ENCODE assay signal across 16 cellular contexts in the genomic region with DNA sequence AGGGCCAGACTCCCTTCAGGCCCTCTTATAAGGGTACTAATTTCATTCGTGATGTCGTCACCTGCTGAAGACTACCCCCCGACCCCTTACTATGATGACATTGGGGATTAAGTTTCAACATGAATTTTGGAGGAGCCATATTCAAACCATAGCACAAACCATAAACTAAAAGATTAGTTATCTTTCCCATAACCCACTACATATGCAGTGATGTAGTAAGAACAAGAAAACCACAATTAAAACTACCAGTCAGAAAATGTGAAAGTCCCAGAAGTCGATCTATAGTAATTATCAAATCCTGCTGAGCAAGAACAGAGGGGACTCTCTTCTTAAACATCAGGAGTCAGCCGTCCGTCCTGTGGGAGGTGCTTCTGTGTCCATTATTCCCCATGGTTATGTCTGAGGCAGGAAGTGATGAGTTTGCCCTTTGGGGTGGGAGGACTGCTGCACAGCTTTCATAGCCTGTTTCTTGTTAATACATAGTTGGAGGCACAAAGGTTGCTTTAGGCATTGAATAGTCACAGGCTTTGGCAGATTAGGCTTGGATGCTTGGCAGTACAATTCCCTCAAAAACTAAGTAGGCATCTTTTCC. TPM values are rescaled to one million over a fixed set of nuclear protein-coding genes. Genes with fewer than 3 reads are reported as not detected.
DNase-seq lines count a peak whose midpoint lies in the region; TF ChIP-seq lines count a peak whose summit lies in the region.
"Had no signal": no experiment of that assay in that cellular context is flagged by ENCODE, and none has a peak within 500 bp of the region (broad histone marks: within the 10 kb centered on the region; RNA-seq: fewer than 3 reads in every experiment).

No MANE protein-coding gene starts in this region.

- no peak overlapping the region for H3K4me3 Mint-ChIP-seq in activated naive CD4-positive, alpha-beta T cell treated with anti-CD3 and anti-CD28 coated beads for 36 hours
- H3K4me3 Mint-ChIP-seq: immature natural killer cell, mesothelial cell of epicardium had no signal

- H3K36me3 Mint-ChIP-seq in activated naive CD4-positive, alpha-beta T cell treated with anti-CD3 and anti-CD28 coated beads for 36 hours (ENCODE audit: low read depth): no peaks in the 10 kb centered on the region
- H3K36me3 Mint-ChIP-seq: mesothelial cell of epicardium had no signal

- CTCF ChIA-PET in activated naive CD4-positive, alpha-beta T cell treated with anti-CD3 and anti-CD28 coated beads for 36 hours (lab: Charles Lee): interaction anchor here (0.6 to 1.4 kb wide), 5 partner anchors 12 to 847 kb away, joined by 3 to 6 read pairs (median 3); no protein-coding TSS in a partner anchor

- TF ChIP-seq POLR2A in esophagus muscularis mucosa (IDR thresholded peaks at IDR 0.05; ENCODE audit: low read depth): no peak
- no peak for TF ChIP-seq POLR2A in stomach (IDR thresholded peaks at IDR 0.05)

- peak overlapping the region; percentile 48 for H3K27ac Mint-ChIP-seq in activated naive CD4-positive, alpha-beta T cell treated with anti-CD3 and anti-CD28 coated beads for 36 hours
- H3K27ac Mint-ChIP-seq: immature natural killer cell, mesothelial cell of epicardium had no signal

- intact Hi-C loops in activated naive CD4-positive, alpha-beta T cell treated with anti-CD3 and anti-CD28 coated beads for 36 hours (cut with micrococcal nuclease): loop anchor here (1.0 to 10.0 kb wide), 4 partner anchors 25 to 661 kb away; no protein-coding TSS in a partner anchor
- intact Hi-C loops in esophagus muscularis mucosa (cut with DNase I): no loop called here
- intact Hi-C loops in stomach (cut with DNase I; ENCODE audit: low total_unique reads): no loop called here

- H3K9me3 ChIP-seq in esophagus muscularis mucosa (no peaks in the 10 kb centered on the region), stomach (no peaks in the 10 kb centered on the region)
- H3K9me3 ChIP-seq: suprapubic skin had no signal

- no peaks in the 10 kb centered on the region for H3K27me3 Mint-ChIP-seq in activated naive CD4-positive, alpha-beta T cell treated with anti-CD3 and anti-CD28 coated beads for 36 hours (ENCODE audit: low read depth)

- TF ChIP-seq EP300 in esophagus muscularis mucosa (IDR thresholded peaks at IDR 0.05) (no peak), stomach (IDR thresholded peaks at IDR 0.05) (no peak)

- H3K4me3 ChIP-seq in esophagus muscularis mucosa: no peak overlapping the region
- H3K4me3 ChIP-seq in stomach: no peak overlapping the region
- H3K4me3 ChIP-seq: suprapubic skin had no signal

- peak; percentile 72 for DNase-seq in activated naive CD4-positive, alpha-beta T cell treated with anti-CD3 and anti-CD28 coated beads for 36 hours
- no peak for DNase-seq in activated naive CD4-positive, alpha-beta T cell (lab: John Stamatoyannopoulos, UW)
- DNase-seq in NCI-H226: peak; percentile 58
- DNase-seq in dermis blood vessel endothelial cell: peak; percentile 27
- DNase-seq in stimulated activated CD8-positive, alpha-beta memory T cell treated with anti-CD3 and anti-CD28 coated beads, Interleukin-4, amount 100 ng/mL, for 48 hours: peak; percentile 53
- no peak for DNase-seq in esophagus muscularis mucosa (ENCODE audit: extremely low spot score)
- no peak for DNase-seq in stomach
- no peak for DNase-seq in GM19240 (ENCODE audit: insufficient read length, low spot score)
- DNase-seq: brain microvascular endothelial cell, DMS 273 treated with DMSO at 0.1 percent for 48 hours, immature natural killer cell, MV-4-11, nucleus accumbens, WERI-Rb-1 had no signal

- WGBS in esophagus muscularis mucosa: 86% methylated on average over 6 of the region's 6 CpGs
- WGBS in stomach, 5 donors: 69 to 75% (median 69%) methylated on average over 6 of the region's 6 CpGs

- peaks cover 31% of the 10 kb centered on the region for H3K4me1 Mint-ChIP-seq in activated naive CD4-positive, alpha-beta T cell treated with anti-CD3 and anti-CD28 coated beads for 36 hours (ENCODE audit: low read depth)
- H3K4me1 Mint-ChIP-seq: immature natural killer cell had no signal

- H3K4me1 ChIP-seq in esophagus muscularis mucosa (peaks cover 15 to 37% (median 32%) of the 10 kb centered on the region in 4 donors), stomach (peaks cover 6 to 21% (median 11%) of the 10 kb centered on the region in 4 donors)

- no peak for TF ChIP-seq CTCF in esophagus muscularis mucosa (IDR thresholded peaks at IDR 0.05)
- no peak for TF ChIP-seq CTCF in stomach (IDR thresholded peaks at IDR 0.05)

- no peaks in the 10 kb centered on the region for H3K36me3 ChIP-seq in esophagus muscularis mucosa
- H3K36me3 ChIP-seq in stomach: no peaks in the 10 kb centered on the region
- H3K36me3 ChIP-seq: brain microvascular endothelial cell, suprapubic skin, WERI-Rb-1 had no signal

- no peaks in the 10 kb centered on the region for H3K27me3 ChIP-seq in esophagus muscularis mucosa
- no peaks in the 10 kb centered on the region for H3K27me3 ChIP-seq in stomach
- H3K27me3 ChIP-seq: brain microvascular endothelial cell, suprapubic skin had no signal

- H3K27ac ChIP-seq in esophagus muscularis mucosa (replicated peaks in 1 of 4) (no peak overlapping the region), stomach (no peak overlapping the region)
- H3K27ac ChIP-seq: brain microvascular endothelial cell, suprapubic skin, WERI-Rb-1 had no signal

- H3K9me3 Mint-ChIP-seq in activated naive CD4-positive, alpha-beta T cell treated with anti-CD3 and anti-CD28 coated beads for 36 hours: no peaks in the 10 kb centered on the region
- H3K9me3 Mint-ChIP-seq: mesothelial cell of epicardium had no signal

RNA-seq across cellular contexts. Expression of a gene that starts 35.9 kb away (rescaled TPM):
- total RNA-seq in activated naive CD4-positive, alpha-beta T cell treated with anti-CD3 and anti-CD28 coated beads for 36 hours: 10 to 100 TPM; 24.0 to 28.0 TPM
- 71.8 and 76.4 TPM in 2 replicates for total RNA-seq in dermis blood vessel endothelial cell
- total RNA-seq in esophagus muscularis mucosa: 100 to 1,000 TPM in 3 of 4 donors, 10 to 100 TPM in 1; 69.1 to 150 (median 106) TPM
- 10 to 100 TPM; 30.9 to 66.6 (median 47.2) TPM for total RNA-seq in stomach
- polyA plus RNA-seq in stomach: 10 to 100 TPM in 1 of 3 donors, 1 to 10 TPM in 2; 3.8 to 42.9 (median 9.7) TPM

Comparison
In these comparisons a context has a peak if more than half of its experiments do, and no peak if none do; other contexts are left out.
1. DNase-seq: peak in activated naive CD4-positive, alpha-beta T cell treated with anti-CD3 and anti-CD28 coated beads for 36 hours (single experiment), NCI-H226 (single experiment), dermis blood vessel endothelial cell (single experiment) and stimulated activated CD8-positive, alpha-beta memory T cell treated with anti-CD3 and anti-CD28 coated beads, Interleukin-4, amount 100 ng/mL, for 48 hours (single experiment); none in activated naive CD4-positive, alpha-beta T cell (0 of 4), esophagus muscularis mucosa (single experiment), stomach (single experiment) and GM19240 (single experiment).